ENCODE assay signal across 1 cellular context in the genomic region with DNA sequence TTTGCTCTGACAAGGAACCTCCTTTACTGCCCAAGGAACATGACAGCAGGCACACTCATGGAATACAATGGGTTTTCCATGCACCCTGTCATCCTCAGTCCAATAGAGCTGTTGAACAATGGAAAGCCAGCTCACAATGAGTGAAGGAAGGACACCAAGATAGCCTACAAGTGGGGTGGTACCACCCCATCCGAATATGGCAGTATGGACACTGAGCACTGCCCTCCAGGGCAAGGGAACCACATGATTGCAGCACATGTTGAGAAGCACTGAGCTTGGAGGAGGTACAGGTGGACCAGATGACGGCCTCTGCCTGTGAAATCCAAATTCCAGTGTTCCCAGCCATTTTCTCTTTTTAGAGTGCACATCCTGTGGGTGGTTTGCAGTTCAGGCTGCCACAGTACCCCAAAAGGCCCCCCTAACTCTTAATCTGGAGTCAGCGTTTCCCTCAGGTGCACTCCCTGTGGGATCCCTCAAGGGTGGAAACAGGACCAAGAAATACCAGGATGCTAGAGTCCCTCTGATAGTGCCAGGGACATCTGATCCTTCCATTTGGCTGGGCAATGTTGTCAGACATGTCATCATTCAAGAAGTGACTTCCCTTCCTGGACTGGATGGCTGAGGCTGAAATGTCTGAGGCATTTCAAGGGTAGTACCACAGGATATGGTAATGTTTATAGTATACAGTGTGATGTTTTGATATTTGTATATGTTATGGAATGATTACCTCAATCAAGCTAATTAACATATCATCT.
TF ChIP-seq lines count a peak whose summit lies in the region.

No MANE protein-coding gene starts in this region.

TF ChIP-seq in K562, 482 proteins besides CTCF, POLR2A, EP300 and RAD21:
- TF ChIP-seq POLR2AphosphoS2 (IDR thresholded peaks at IDR 0.05; ENCODE audit: low read length) = 0 out of 2 replicates have a peak, but pooled peaks have one; percentile 55
- no peak for TF ChIP-seq PHF8 (IDR thresholded peaks at IDR 0.05; ENCODE audit: borderline replicate concordance, low read length)
